1 cellular context compared by ENCODE assay signal in genomic region chr2:28750316-28751101, GRCh38.
TF ChIP-seq lines count a peak whose summit lies in the region.

No MANE protein-coding gene starts in this region.

TF ChIP-seq in K562, 482 proteins besides CTCF, POLR2A, EP300 and RAD21 (continued from another document and continues in another):
- TF ChIP-seq ZNF592 (IDR thresholded peaks at IDR 0.05) (peak; percentile 72), ID3 (CRISPR knock-in tag; IDR thresholded peaks at IDR 0.05) (no peak), ID3 (tag; IDR thresholded peaks at IDR 0.05) (no peak), CBFA2T2 (conservative IDR thresholded peaks at IDR 0.05) (no peak), ZBTB9 (CRISPR knock-in tag; IDR thresholded peaks at IDR 0.05) (no peak), ZNF436 (CRISPR knock-in tag; IDR thresholded peaks at IDR 0.05) (no peak), MECOM (CRISPR knock-in tag; IDR thresholded peaks at IDR 0.05) (peak; percentile 6; the same call in 1 of the 2 replicates), GATAD2B (IDR thresholded peaks at IDR 0.05; ENCODE audit: borderline replicate concordance) (peak; percentile 51; the same call in 1 of the 2 replicates), ZC3H11A (IDR thresholded peaks at IDR 0.05; ENCODE audit: low read depth, low read length) (no peak), ZNF583 (CRISPR knock-in tag; IDR thresholded peaks at IDR 0.05) (no peak), CEBPB (tag; IDR thresholded peaks at IDR 0.05) (peak; percentile 74), MAFK (IDR thresholded peaks at IDR 0.05; ENCODE audit: low read length) (0 out of 2 replicates have a peak, but pooled peaks have one; percentile 7), NR2C1 (IDR thresholded peaks at IDR 0.05) (no peak), NR2C1 (tag; IDR thresholded peaks at IDR 0.05) (peak; percentile 8), RFX1 (IDR thresholded peaks at IDR 0.05) (peak; percentile 4; the same call in 1 of the 2 replicates), NCOA4 (IDR thresholded peaks at IDR 0.05; ENCODE audit: partially characterized antibody) (no peak), NFE2 (IDR thresholded peaks at IDR 0.05; ENCODE audit: low read depth) (peak; percentile 26; the same call in 1 of the 2 replicates), NFIX (CRISPR knock-in tag; IDR thresholded peaks at IDR 0.05; ENCODE audit: low read depth) (0 out of 2 replicates have a peak, but pooled peaks have one; percentile 3), FOSL1 (tag; conservative IDR thresholded peaks at IDR 0.05) (0 out of 2 replicates have a peak, but pooled peaks have one; percentile 25), NR4A1 (CRISPR knock-in tag; IDR thresholded peaks at IDR 0.05) (no peak), NR4A1 (tag; IDR thresholded peaks at IDR 0.05) (0 out of 2 replicates have a peak, but pooled peaks have one; percentile 50)
- TF ChIP-seq, protein P1, sequence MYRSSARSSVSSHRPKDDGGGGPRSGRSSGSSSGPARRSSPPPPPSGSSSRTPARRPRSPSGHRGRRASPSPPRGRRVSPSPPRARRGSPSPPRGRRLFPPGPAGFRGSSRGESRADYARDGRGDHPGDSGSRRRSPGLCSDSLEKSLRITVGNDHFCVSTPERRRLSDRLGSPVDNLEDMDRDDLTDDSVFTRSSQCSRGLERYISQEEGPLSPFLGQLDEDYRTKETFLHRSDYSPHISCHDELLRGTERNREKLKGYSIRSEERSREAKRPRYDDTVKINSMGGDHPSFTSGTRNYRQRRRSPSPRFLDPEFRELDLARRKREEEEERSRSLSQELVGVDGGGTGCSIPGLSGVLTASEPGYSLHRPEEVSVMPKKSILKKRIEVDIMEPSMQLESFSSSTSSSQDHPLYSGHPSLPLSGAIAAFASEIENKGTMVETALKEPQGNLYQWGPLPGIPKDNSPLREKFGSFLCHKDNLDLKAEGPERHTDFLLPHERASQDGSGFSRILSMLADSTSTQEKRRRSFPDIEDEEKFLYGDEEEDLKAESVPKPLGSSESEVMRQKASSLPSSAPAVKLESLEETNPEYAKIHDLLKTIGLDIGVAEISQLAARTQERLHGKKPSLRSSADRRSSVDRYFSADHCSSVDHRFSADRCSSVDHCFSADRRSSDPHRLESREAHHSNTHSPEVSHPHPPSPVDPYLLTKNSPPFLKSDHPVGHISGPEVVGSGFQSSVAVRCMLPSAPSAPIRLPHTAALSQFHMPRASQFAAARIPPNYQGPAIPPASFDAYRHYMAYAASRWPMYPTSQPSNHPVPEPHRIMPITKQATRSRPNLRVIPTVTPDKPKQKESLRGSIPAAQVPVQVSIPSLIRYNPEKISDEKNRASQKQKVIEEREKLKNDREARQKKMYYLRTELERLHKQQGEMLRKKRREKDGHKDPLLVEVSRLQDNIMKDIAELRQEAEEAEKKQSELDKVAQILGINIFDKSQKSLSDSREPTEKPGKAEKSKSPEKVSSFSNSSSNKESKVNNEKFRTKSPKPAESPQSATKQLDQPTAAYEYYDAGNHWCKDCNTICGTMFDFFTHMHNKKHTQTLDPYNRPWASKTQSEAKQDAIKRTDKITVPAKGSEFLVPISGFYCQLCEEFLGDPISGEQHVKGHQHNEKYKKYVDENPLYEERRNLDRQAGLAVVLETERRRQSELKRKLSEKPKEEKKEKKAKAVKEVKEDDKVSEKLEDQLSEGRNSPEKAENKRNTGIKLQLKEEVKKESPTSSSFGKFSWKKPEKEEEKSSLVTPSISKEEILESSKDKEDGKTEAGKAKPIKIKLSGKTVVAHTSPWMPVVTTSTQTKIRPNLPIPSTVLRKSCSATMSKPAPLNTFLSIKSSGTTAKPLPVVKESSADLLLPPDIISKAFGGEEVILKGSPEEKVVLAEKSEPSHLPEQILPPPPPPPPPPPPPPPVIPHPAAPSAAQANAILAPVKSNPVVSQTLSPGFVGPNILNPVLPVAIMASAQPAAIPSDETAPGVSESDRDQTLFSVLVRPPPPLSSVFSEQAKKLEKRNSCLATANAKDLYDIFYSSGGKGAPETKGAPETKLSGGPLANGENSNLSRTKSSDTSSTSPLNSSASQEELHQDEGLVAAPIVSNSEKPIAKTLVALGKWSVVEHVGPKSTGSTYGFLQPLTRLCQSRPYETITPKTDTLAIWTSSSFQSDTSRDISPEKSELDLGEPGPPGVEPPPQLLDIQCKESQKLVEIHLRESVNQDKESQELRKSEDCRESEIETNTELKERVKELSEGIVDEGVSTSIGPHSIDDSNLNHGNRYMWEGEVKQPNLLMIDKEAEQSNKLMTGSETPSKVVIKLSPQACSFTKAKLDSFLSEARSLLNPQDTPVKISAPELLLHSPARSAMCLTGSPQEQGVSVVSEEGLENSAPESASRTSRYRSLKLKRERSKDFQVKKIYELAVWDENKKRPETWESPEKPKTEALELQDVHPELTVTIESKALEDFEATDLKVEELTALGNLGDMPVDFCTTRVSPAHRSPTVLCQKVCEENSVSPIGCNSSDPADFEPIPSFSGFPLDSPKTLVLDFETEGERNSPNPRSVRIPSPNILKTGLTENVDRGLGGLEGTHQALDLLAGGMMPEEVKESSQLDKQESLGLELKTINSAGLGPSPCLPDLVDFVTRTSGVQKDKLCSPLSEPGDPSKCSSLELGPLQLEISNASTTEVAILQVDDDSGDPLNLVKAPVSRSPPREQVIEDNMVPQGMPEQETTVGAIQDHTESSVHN (IDR thresholded peaks at IDR 0.05; ENCODE audit: borderline replicate concordance in 1 of 2, low read depth in 1 of 2) = no peak
- TF ChIP-seq, protein P2, sequence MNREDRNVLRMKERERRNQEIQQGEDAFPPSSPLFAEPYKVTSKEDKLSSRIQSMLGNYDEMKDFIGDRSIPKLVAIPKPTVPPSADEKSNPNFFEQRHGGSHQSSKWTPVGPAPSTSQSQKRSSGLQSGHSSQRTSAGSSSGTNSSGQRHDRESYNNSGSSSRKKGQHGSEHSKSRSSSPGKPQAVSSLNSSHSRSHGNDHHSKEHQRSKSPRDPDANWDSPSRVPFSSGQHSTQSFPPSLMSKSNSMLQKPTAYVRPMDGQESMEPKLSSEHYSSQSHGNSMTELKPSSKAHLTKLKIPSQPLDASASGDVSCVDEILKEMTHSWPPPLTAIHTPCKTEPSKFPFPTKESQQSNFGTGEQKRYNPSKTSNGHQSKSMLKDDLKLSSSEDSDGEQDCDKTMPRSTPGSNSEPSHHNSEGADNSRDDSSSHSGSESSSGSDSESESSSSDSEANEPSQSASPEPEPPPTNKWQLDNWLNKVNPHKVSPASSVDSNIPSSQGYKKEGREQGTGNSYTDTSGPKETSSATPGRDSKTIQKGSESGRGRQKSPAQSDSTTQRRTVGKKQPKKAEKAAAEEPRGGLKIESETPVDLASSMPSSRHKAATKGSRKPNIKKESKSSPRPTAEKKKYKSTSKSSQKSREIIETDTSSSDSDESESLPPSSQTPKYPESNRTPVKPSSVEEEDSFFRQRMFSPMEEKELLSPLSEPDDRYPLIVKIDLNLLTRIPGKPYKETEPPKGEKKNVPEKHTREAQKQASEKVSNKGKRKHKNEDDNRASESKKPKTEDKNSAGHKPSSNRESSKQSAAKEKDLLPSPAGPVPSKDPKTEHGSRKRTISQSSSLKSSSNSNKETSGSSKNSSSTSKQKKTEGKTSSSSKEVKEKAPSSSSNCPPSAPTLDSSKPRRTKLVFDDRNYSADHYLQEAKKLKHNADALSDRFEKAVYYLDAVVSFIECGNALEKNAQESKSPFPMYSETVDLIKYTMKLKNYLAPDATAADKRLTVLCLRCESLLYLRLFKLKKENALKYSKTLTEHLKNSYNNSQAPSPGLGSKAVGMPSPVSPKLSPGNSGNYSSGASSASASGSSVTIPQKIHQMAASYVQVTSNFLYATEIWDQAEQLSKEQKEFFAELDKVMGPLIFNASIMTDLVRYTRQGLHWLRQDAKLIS (CRISPR knock-in tag; IDR thresholded peaks at IDR 0.05) = peak; percentile 61; the same call in 1 of the 2 replicates
